ENCODE assay signal across 20 cellular contexts in the genomic region with DNA sequence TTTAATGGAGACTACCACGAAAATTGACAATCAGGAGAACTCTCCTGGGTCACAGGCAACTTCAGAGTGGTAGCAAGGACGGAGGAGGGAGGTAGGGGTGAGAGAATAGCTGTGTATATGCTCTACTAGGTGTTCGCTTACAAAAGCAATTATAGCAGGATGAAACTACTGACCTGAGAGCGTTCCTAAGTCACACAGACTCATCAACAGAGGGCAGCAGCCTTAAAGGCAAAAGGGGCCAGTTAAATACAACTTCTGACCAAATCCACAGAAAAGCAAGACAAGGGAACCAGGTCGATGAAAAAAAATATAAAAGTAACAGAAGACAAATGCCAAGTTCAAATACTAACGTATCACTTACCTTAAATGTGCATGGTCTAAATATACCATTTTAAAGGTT.
"Had no signal": no experiment of that assay in that cellular context is flagged by ENCODE, and none has a peak within 500 bp of the region (broad histone marks: within the 10 kb centered on the region; RNA-seq: fewer than 3 reads in every experiment).

No MANE protein-coding gene starts in this region.

- H3K36me3 Mint-ChIP-seq: activated naive CD8-positive, alpha-beta T cell; brain; naive B cell had no signal

- H3K27ac Mint-ChIP-seq: activated naive CD8-positive, alpha-beta T cell; brain; naive B cell; stimulated activated naive CD8-positive, alpha-beta T cell treated with anti-CD3 and anti-CD28 coated beads, Interleukin-15, Interleukin-2, amounts not matched to agents 100 ng/mL and 50 ng/mL, for 24 hours had no signal

- H3K9me3 ChIP-seq: neutrophil, upper lobe of left lung had no signal

- H3K36me3 ChIP-seq: neutrophil, upper lobe of left lung had no signal

- ATAC-seq: activated T-cell treated with anti-CD3 and anti-CD28 coated beads, Interleukin-2, amount 50 U/mL, for 4 hours had no signal

- H3K4me3 Mint-ChIP-seq: activated naive CD8-positive, alpha-beta T cell; activated T-cell treated with anti-CD3 and anti-CD28 coated beads, Interleukin-2, amount 50 U/mL, for 4 hours; brain; central memory CD8-positive, alpha-beta T cell; naive B cell; stimulated activated naive CD8-positive, alpha-beta T cell treated with anti-CD3 and anti-CD28 coated beads, Interleukin-15, Interleukin-2, amounts not matched to agents 100 ng/mL and 50 ng/mL, for 24 hours had no signal

- H3K4me1 Mint-ChIP-seq: brain; central memory CD8-positive, alpha-beta T cell; naive B cell had no signal

- H3K27ac ChIP-seq: hepatocyte, neutrophil, upper lobe of left lung had no signal

- H3K79me2 ChIP-seq: hepatocyte had no signal

- H3K27me3 ChIP-seq: hepatocyte, neutrophil, upper lobe of left lung had no signal

- H3K4me2 ChIP-seq: hepatocyte had no signal

- DNase-seq: activated CD4-positive, alpha-beta T cell treated with anti-CD3 and anti-CD28 coated beads for 1 hour; activated CD4-positive, alpha-beta T cell treated with anti-CD3 and anti-CD28 coated beads, Interleukin-2, amount 50 U/mL, for 48 hours; activated gamma-delta T cell; activated T-cell treated with anti-CD3 and anti-CD28 coated beads, Interleukin-2, amount 50 U/mL, for 4 hours; amygdala; cortex of kidney; effector memory CD4-positive, alpha-beta T cell; erythroblast; naive B cell; retina; stimulated activated CD4-positive, alpha-beta T cell treated with anti-CD3 and anti-CD28 coated beads, Interleukin-15, amount 100 ng/mL, for 24 hours; stimulated activated CD4-positive, alpha-beta T cell treated with anti-CD3 and anti-CD28 coated beads, Interleukin-4, amount 100 ng/mL, for 24 hours; upper lobe of left lung had no signal

- H3K27me3 Mint-ChIP-seq: activated naive CD8-positive, alpha-beta T cell; brain; central memory CD8-positive, alpha-beta T cell; naive B cell; stimulated activated naive CD8-positive, alpha-beta T cell treated with anti-CD3 and anti-CD28 coated beads, Interleukin-15, Interleukin-2, amounts not matched to agents 100 ng/mL and 50 ng/mL, for 24 hours had no signal

- H3K4me1 ChIP-seq: upper lobe of left lung had no signal

- H3K4me3 ChIP-seq: hepatocyte, lung, upper lobe of left lung had no signal
